Comparison of ENCODE assay signal across 34 cellular contexts in genomic region chr3:142815803-142816202, GRCh38.
"Had no signal": no experiment of that assay in that cellular context is flagged by ENCODE, and none has a peak within 500 bp of the region (broad histone marks: within the 10 kb centered on the region; RNA-seq: fewer than 3 reads in every experiment).

No MANE protein-coding gene starts in this region.

- FAIRE-seq: astrocyte, bronchial epithelial cell had no signal

- DNase-seq: activated effector memory CD4-positive, alpha-beta T cell treated with anti-CD3 and anti-CD28 coated beads, Interleukin-2, amount 50 U/mL, for 16 hours; activated effector memory CD4-positive, alpha-beta T cell treated with Interleukin-2 at 50 U/mL for 16 hours; activated gamma-delta T cell; activated gamma-delta T cell treated with Interleukin-2 at 50 U/mL for 16 hours; activated naive CD4-positive, alpha-beta T cell; activated naive CD4-positive, alpha-beta T cell treated with anti-CD3 and anti-CD28 coated beads for 36 hours; activated naive CD4-positive, alpha-beta T cell treated with anti-CD3 and anti-CD28 coated beads, Interleukin-2, amount 10 ng/mL, durations not matched to agents 7 days and 5 days; activated naive CD4-positive, alpha-beta T cell treated with anti-CD3 and anti-CD28 coated beads, Interleukin-2, amount 50 U/mL, for 16 hours; activated naive CD4-positive, alpha-beta T cell treated with Interleukin-2 at 50 U/mL for 16 hours; activated naive CD8-positive, alpha-beta T cell treated with anti-CD3 and anti-CD28 coated beads for 36 hours; activated naive CD8-positive, alpha-beta T cell treated with anti-CD3 and anti-CD28 coated beads, Interleukin-2, amount 10 ng/mL, durations not matched to agents 7 days and 5 days; activated naive CD8-positive, alpha-beta T cell treated with anti-CD3 and anti-CD28 coated beads, Interleukin-2, amount 50 U/mL, for 24 hours; activated T-cell treated with anti-CD3 and anti-CD28 coated beads, Interleukin-2, amount 50 U/mL, for 1 hour; activated T-cell treated with anti-CD3 and anti-CD28 coated beads, Interleukin-2, amount 50 U/mL, for 24 hours; activated T-cell treated with anti-CD3 and anti-CD28 coated beads, Interleukin-2, amount 50 U/mL, for 4 hours; activated T-cell treated with anti-CD3 and anti-CD28 coated beads, Interleukin-2, amount 50 U/mL, for 48 hours; activated T-cell treated with anti-CD3 and anti-CD28 coated beads, Interleukin-2, amount 50 U/mL, for 72 hours; adrenal gland; amniotic stem cell; amygdala; anterior cingulate cortex; aorta; body of pancreas; brain microvascular endothelial cell; caudate nucleus; central memory CD4-positive, alpha-beta T cell; cerebellar nuclear complex had no signal

- H3K27me3 ChIP-seq: ascending aorta, body of pancreas, brain microvascular endothelial cell, breast epithelium, cardiac muscle cell had no signal

- H3K9me3 ChIP-seq: adrenal gland, ascending aorta, body of pancreas, breast epithelium had no signal

- H3K4me3 ChIP-seq: adrenal gland, ascending aorta, body of pancreas, breast epithelium, cardiac muscle cell had no signal

- H3K4me1 ChIP-seq: adrenal gland, ascending aorta, body of pancreas, breast epithelium had no signal

- ATAC-seq: activated naive CD4-positive, alpha-beta T cell treated with anti-CD3 and anti-CD28 coated beads, Interleukin-2, amount 50 U/mL, for 72 hours; activated naive CD8-positive, alpha-beta T cell treated with anti-CD3 and anti-CD28 coated beads, Interleukin-2, amount 50 U/mL, for 24 hours; activated T-cell treated with anti-CD3 and anti-CD28 coated beads, Interleukin-2, amount 50 U/mL, for 4 hours; activated T-cell treated with anti-CD3 and anti-CD28 coated beads, Interleukin-2, amount 50 U/mL, for 72 hours; activated T-helper 17 cell treated with anti-CD3 and anti-CD28 coated beads, Interleukin-2, amount 50 U/mL, for 72 hours; body of pancreas had no signal

- H3K36me3 ChIP-seq: adrenal gland, ascending aorta, brain microvascular endothelial cell, breast epithelium, cardiac muscle cell had no signal

- H3K27ac ChIP-seq: adrenal gland, ascending aorta, body of pancreas, brain microvascular endothelial cell, breast epithelium, cardiac muscle cell had no signal
